ENCODE assay signal across 18 cellular contexts in the genomic region with DNA sequence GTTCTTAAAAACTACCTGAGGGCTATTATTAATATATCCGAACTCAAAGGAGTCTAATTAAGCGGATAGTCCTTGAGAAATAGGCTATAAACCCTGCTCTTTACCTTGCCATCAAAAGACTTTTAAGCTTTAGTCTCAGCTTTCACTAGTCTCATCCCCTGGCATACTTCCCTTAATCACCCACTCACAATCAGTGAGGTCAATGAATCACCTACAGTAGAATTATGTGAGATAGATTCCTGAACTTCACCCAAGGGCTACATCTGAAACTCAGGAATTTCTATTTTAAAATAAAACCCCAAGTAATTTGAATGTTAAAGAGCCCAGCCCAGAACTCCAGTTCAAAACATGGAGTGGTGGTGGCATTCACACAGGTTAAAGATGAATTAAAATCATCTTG.
A peak's percentile ranks its signal among the peaks of the same experiment; 100 is the strongest.
DNase-seq lines count a peak whose midpoint lies in the region; ATAC-seq and TF ChIP-seq lines count a peak whose summit lies in the region.
"Had no signal": no experiment of that assay in that cellular context is flagged by ENCODE, and none has a peak within 500 bp of the region (broad histone marks: within the 10 kb centered on the region; RNA-seq: fewer than 3 reads in every experiment).

No MANE protein-coding gene starts in this region.

- H3K27ac ChIP-seq in AG04450 (ENCODE audit: low read depth, low read length) (no peak overlapping the region), Karpas-422 (ENCODE audit: low read length) (no peak overlapping the region)
- H3K27ac ChIP-seq: A549, colonic mucosa, lower lobe of right lung, right atrium auricular region, SJSA1 had no signal

- H3K4me1 ChIP-seq in Karpas-422 (ENCODE audit: low read length): no peaks in the 10 kb centered on the region
- H3K4me1 ChIP-seq: A549, colonic mucosa, lower lobe of right lung, right atrium auricular region had no signal

- DNase-seq in AG04450 (ENCODE audit: low read depth, low spot score) (peak; percentile 63), HS-5 (ENCODE audit: low read depth) (peak; percentile 84), astrocyte of the hippocampus (ENCODE audit: low read depth, low spot score) (peak; percentile 85), glomerular visceral epithelial cell (ENCODE audit: extremely low spot score) (peak; percentile 56), Karpas-422 (no peak), SIG-M5 treated with dmso at 0.1 percent for 504 hours (lab: John Stamatoyannopoulos, UW; ENCODE audit: unreplicated experiment) (no peak), DMS114 treated with DMSO at 0.1 percent for 48 hours (lab: John Stamatoyannopoulos, UW; ENCODE audit: unreplicated experiment) (no peak)
- DNase-seq: activated CD4-positive, alpha-beta T cell treated with anti-CD3 and anti-CD28 coated beads, Interleukin-2, amount 50 U/mL, for 4 hours; activated T-cell treated with anti-CD3 and anti-CD28 coated beads, Interleukin-2, amount 50 U/mL, for 72 hours; Calu3; colonic mucosa; lower lobe of right lung; NCI-H2107; stimulated activated CD4-positive, alpha-beta T cell treated with anti-CD3 and anti-CD28 coated beads, Interleukin-4, amount 100 ng/mL, for 4 hours had no signal

- H3K4me2 ChIP-seq in Karpas-422 (ENCODE audit: low read depth, low read length, poor library complexity, severe bottlenecking): no peak overlapping the region
- H3K4me2 ChIP-seq: A549 had no signal

- H3K9me3 ChIP-seq in AG04450 (ENCODE audit: control insufficient read depth, insufficient read depth, low read length) (no peaks in the 10 kb centered on the region), Karpas-422 (ENCODE audit: low read length) (no peaks in the 10 kb centered on the region)
- H3K9me3 ChIP-seq: A549, colonic mucosa, lower lobe of right lung, right atrium auricular region, SJSA1 had no signal

- CTCF ChIA-PET in AG04450 (lab: Charles Lee): no interaction called here

- no peaks in the 10 kb centered on the region for H3K79me2 ChIP-seq in Karpas-422 (ENCODE audit: low read length)

- no peak overlapping the region for H3K4me3 ChIP-seq in AG04450 (ENCODE audit: low read depth, low read length)
- H3K4me3 ChIP-seq in Karpas-422 (ENCODE audit: low read length): no peak overlapping the region
- H3K4me3 ChIP-seq: A549, colonic mucosa, lower lobe of right lung, right atrium auricular region, SJSA1 had no signal

- no peaks in the 10 kb centered on the region for H3K27me3 ChIP-seq in AG04450 (ENCODE audit: control insufficient read depth, insufficient read depth, low read length)
- no peaks in the 10 kb centered on the region for H3K27me3 ChIP-seq in Karpas-422 (ENCODE audit: low read length)
- H3K27me3 ChIP-seq: colonic mucosa, right atrium auricular region, SJSA1 had no signal

- no peak overlapping the region for H3K9ac ChIP-seq in Karpas-422 (ENCODE audit: low read length)

- H3K36me3 ChIP-seq in Karpas-422 (ENCODE audit: insufficient read depth, low read length): no peaks in the 10 kb centered on the region
- H3K36me3 ChIP-seq: colonic mucosa, lower lobe of right lung, right atrium auricular region, SJSA1 had no signal

- no peak for ATAC-seq in HG03342 (IDR thresholded peaks at IDR 0.05; ENCODE audit: unreplicated experiment)
- ATAC-seq: A549; activated T-cell treated with anti-CD3 and anti-CD28 coated beads, Interleukin-2, amount 50 U/mL, for 72 hours; lower lobe of right lung had no signal

- POLR2A ChIA-PET in AG04450 (lab: Yijun Ruan, JAX): interaction anchor here (1.4 kb wide), 1 partner anchor 40 kb away, joined by 3 read pairs; no protein-coding TSS in a partner anchor

- no peaks in the 10 kb centered on the region for H3K9me2 ChIP-seq in Karpas-422 (replicated peaks; ENCODE audit: insufficient read depth, low read length)

- no peaks in the 10 kb centered on the region for H4K20me1 ChIP-seq in Karpas-422 (ENCODE audit: insufficient read depth, low read depth, low read length)

- H2AFZ ChIP-seq in Karpas-422 (ENCODE audit: low read length): no peak overlapping the region

- TF ChIP-seq CTCF in AG04450 (IDR thresholded peaks at IDR 0.05; ENCODE audit: low read depth, low read length): no peak

Comparison
In these comparisons a context has a peak if more than half of its experiments do, and no peak if none do; other contexts are left out.
1. DNase-seq: peak in AG04450 (single experiment), HS-5 (single experiment), astrocyte of the hippocampus (single experiment) and glomerular visceral epithelial cell (single experiment); none in Karpas-422 (single experiment), SIG-M5 treated with dmso at 0.1 percent for 504 hours (single experiment) and DMS114 treated with DMSO at 0.1 percent for 48 hours (single experiment).